1 cellular context compared by ENCODE assay signal in genomic region chr2:22691666-22692065, GRCh38.
TF ChIP-seq lines count a peak whose summit lies in the region.

No MANE protein-coding gene starts in this region.

TF ChIP-seq in H1, 55 proteins besides CTCF, POLR2A, EP300 and RAD21 (continued from another document):
- TF ChIP-seq PHF8 (conservative IDR thresholded peaks at IDR 0.05; ENCODE audit: low read depth, low read length) = no peak
